ENCODE assay signal across 1 cellular context in genomic region chr22:22843848-22844247, GRCh38.
TF ChIP-seq lines count a peak whose summit lies in the region.

No MANE protein-coding gene starts in this region.

TF ChIP-seq in HepG2, 621 proteins besides CTCF, POLR2A, EP300 and RAD21 (continued from another document):
- TF ChIP-seq ZBTB40 (IDR thresholded peaks at IDR 0.05), result no peak
- no peak for TF ChIP-seq ZBTB40 (CRISPR knock-in tag; IDR thresholded peaks at IDR 0.05)
- TF ChIP-seq RELA (CRISPR knock-in tag; IDR thresholded peaks at IDR 0.05), result no peak
- TF ChIP-seq WIZ (CRISPR knock-in tag; IDR thresholded peaks at IDR 0.05), result no peak
- TF ChIP-seq MXD1 (CRISPR knock-in tag; IDR thresholded peaks at IDR 0.05), result no peak
- TF ChIP-seq, protein P1, sequence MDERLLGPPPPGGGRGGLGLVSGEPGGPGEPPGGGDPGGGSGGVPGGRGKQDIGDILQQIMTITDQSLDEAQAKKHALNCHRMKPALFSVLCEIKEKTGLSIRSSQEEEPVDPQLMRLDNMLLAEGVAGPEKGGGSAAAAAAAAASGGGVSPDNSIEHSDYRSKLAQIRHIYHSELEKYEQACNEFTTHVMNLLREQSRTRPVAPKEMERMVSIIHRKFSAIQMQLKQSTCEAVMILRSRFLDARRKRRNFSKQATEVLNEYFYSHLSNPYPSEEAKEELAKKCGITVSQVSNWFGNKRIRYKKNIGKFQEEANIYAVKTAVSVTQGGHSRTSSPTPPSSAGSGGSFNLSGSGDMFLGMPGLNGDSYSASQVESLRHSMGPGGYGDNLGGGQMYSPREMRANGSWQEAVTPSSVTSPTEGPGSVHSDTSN (CRISPR knock-in tag; IDR thresholded peaks at IDR 0.05), result no peak
- TF ChIP-seq ZNF816 (CRISPR knock-in tag; IDR thresholded peaks at IDR 0.05; ENCODE audit: borderline replicate concordance), result no peak
- TF ChIP-seq, protein P2, sequence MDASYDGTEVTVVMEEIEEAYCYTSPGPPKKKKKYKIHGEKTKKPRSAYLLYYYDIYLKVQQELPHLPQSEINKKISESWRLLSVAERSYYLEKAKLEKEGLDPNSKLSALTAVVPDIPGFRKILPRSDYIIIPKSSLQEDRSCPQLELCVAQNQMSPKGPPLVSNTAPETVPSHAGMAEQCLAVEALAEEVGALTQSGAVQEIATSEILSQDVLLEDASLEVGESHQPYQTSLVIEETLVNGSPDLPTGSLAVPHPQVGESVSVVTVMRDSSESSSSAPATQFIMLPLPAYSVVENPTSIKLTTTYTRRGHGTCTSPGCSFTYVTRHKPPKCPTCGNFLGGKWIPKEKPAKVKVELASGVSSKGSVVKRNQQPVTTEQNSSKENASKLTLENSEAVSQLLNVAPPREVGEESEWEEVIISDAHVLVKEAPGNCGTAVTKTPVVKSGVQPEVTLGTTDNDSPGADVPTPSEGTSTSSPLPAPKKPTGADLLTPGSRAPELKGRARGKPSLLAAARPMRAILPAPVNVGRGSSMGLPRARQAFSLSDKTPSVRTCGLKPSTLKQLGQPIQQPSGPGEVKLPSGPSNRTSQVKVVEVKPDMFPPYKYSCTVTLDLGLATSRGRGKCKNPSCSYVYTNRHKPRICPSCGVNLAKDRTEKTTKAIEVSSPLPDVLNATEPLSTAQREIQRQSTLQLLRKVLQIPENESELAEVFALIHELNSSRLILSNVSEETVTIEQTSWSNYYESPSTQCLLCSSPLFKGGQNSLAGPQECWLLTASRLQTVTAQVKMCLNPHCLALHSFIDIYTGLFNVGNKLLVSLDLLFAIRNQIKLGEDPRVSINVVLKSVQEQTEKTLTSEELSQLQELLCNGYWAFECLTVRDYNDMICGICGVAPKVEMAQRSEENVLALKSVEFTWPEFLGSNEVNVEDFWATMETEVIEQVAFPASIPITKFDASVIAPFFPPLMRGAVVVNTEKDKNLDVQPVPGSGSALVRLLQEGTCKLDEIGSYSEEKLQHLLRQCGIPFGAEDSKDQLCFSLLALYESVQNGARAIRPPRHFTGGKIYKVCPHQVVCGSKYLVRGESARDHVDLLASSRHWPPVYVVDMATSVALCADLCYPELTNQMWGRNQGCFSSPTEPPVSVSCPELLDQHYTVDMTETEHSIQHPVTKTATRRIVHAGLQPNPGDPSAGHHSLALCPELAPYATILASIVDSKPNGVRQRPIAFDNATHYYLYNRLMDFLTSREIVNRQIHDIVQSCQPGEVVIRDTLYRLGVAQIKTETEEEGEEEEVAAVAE (CRISPR knock-in tag; IDR thresholded peaks at IDR 0.05; ENCODE audit: borderline replicate concordance), result no peak
- TF ChIP-seq ZNF143 (CRISPR knock-in tag; IDR thresholded peaks at IDR 0.05), result no peak
- TF ChIP-seq, protein P3, sequence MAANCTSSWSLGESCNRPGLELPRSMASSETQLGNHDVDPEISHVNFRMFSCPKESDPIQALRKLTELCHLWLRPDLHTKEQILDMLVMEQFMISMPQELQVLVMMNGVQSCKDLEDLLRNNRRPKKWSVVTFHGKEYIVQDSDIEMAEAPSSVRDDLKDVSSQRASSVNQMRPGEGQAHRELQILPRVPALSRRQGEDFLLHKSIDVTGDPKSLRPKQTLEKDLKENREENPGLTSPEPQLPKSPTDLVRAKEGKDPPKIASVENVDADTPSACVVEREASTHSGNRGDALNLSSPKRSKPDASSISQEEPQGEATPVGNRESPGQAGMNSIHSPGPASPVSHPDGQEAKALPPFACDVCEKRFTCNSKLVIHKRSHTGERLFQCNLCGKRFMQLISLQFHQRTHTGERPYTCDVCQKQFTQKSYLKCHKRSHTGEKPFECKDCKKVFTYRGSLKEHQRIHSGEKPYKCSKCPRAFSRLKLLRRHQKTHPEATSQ (CRISPR knock-in tag; IDR thresholded peaks at IDR 0.05; ENCODE audit: borderline replicate concordance), result no peak
